ENCODE assay signal across 16 cellular contexts in genomic region chr11:1875093-1875785, GRCh38. TPM values are rescaled to one million over a fixed set of nuclear protein-coding genes. Genes with fewer than 3 reads are reported as not detected.
A peak's percentile ranks its signal among the peaks of the same experiment; 100 is the strongest.
DNase-seq lines count a peak whose midpoint lies in the region; ATAC-seq, FAIRE-seq and TF ChIP-seq lines count a peak whose summit lies in the region.
"Had no signal": no experiment of that assay in that cellular context is flagged by ENCODE, and none has a peak within 500 bp of the region (broad histone marks: within the 10 kb centered on the region; RNA-seq: fewer than 3 reads in every experiment).

No MANE protein-coding gene starts in this region.

- intact Hi-C loops in ascending aorta (cut with DNase I) (loop anchor here (5.0 kb wide), 1 partner anchor 123 kb away; the partner anchor contains the start of gene IFITM10), HepG2 (cut with micrococcal nuclease; ENCODE audit: unreplicated experiment) (no loop called here)

- TF ChIP-seq RAD21 in HepG2 (CRISPR knock-in tag; IDR thresholded peaks at IDR 0.05), result no peak

- no peak for FAIRE-seq in HepG2 (lab: Jason Lieb, UNC)

- H3K27me3 ChIP-seq in ascending aorta (no peaks in the 10 kb centered on the region), HepG2 (ENCODE audit: control insufficient read depth in 1 of 2, insufficient read depth in 2 of 2, low read length in 2 of 2) (peaks cover 13 to 53% of the 10 kb centered on the region in 2 experiments; a peak in 4 of 5 replicates), skeletal muscle tissue (ENCODE audit: control insufficient read depth in 3 of 3, insufficient read depth in 3 of 3, low read length in 3 of 3) (peaks cover 27 to 52% (median 31%) of the 10 kb centered on the region in 3 donors)

- no TSS peak for BruUV-seq in HepG2 (replicated peaks; lab: Mats Ljungman, UMichigan)

- CTCF ChIA-PET in HepG2 (lab: Yijun Ruan, JAX; ENCODE audit: low intra/inter-chr PET ratio, low total read pairs), result interaction anchor here (2.9 kb wide), 1 partner anchor 276 kb away, joined by 36 read pairs; no protein-coding TSS in a partner anchor

- in situ Hi-C loops in HepG2 (cut with HindIII; ENCODE audit: extremely low pct_ligation_motif_present, low pct_unique_long_range_greater_than_20kb), result no loop called here

- POLR2A ChIA-PET in HepG2 (lab: Yijun Ruan, JAX), result no interaction called here

- no peaks in the 10 kb centered on the region for H4K20me1 ChIP-seq in HepG2 (ENCODE audit: insufficient read depth, low read length)

- DNase-seq in NCI-H1105 treated with DMSO at 0.1 percent for 48 hours (lab: John Stamatoyannopoulos, UW) (peak; percentile 55), NCI-H1105 (lab: John Stamatoyannopoulos, UW) (no peak), ascending aorta (ENCODE audit: low spot score in 2 of 2) (no peak), HepG2 (ENCODE audit: low spot score) (no peak), NCI-H2081 treated with DMSO at 0.1 percent for 48 hours (lab: John Stamatoyannopoulos, UW) (no peak)
- DNase-seq: activated T-cell treated with anti-CD3 and anti-CD28 coated beads for 4 hours, caudate nucleus, EL, GM23248, NCI-H526 had no signal

- no peak for TF ChIP-seq POLR2A in HepG2 (IDR thresholded peaks at IDR 0.05; ENCODE audit: insufficient read depth in 1 of 2, low read depth in 2 of 2, low read length in 2 of 2)

- no peak for TF ChIP-seq EP300 in HepG2 (IDR thresholded peaks at IDR 0.05; ENCODE audit: low read depth in 2 of 2, low read length in 2 of 2)
- TF ChIP-seq EP300 in HepG2 (CRISPR knock-in tag; IDR thresholded peaks at IDR 0.05; ENCODE audit: borderline replicate concordance), result no peak

- peak overlapping the region; percentile 87 to 91 for H3K27ac ChIP-seq in ascending aorta
- no peak overlapping the region for H3K27ac ChIP-seq in HepG2 (ENCODE audit: extremely low read length, insufficient read depth, low read length)
- peak overlapping the region; percentile 60 for H3K27ac ChIP-seq in skeletal muscle tissue (ENCODE audit: low read depth, low read length)
- H3K27ac ChIP-seq: 22Rv1, GM23248, left lung had no signal

- H3K36me3 ChIP-seq in ascending aorta, result no peaks in the 10 kb centered on the region
- no peaks in the 10 kb centered on the region for H3K36me3 ChIP-seq in HepG2 (replicated peaks in 1 of 2; ENCODE audit: control insufficient read depth in 1 of 2, insufficient read depth in 2 of 2, low read length in 2 of 2)
- H3K36me3 ChIP-seq in skeletal muscle tissue (ENCODE audit: control insufficient read depth in 3 of 3, insufficient read depth in 3 of 3, low read length in 3 of 3), result peaks cover 0 to 3% (median 0%) of the 10 kb centered on the region in 3 donors
- H3K36me3 ChIP-seq: left lung had no signal

- no peak overlapping the region for H2AFZ ChIP-seq in HepG2 (ENCODE audit: low read length)
- H2AFZ ChIP-seq: GM23248 had no signal

- WGBS in HepG2 (ENCODE audit: low lambda C conversion rate), result 12% methylated on average over 8 of the region's 23 CpGs

- TF ChIP-seq CTCF in ascending aorta (IDR thresholded peaks at IDR 0.05) (no peak), HepG2 (CRISPR knock-in tag; IDR thresholded peaks at IDR 0.05) (no peak)

- H3K4me2 ChIP-seq in HepG2 (ENCODE audit: low read depth, low read length), result no peak overlapping the region

- H3K4me1 ChIP-seq in ascending aorta (peaks cover 10 to 46% of the 10 kb centered on the region in 2 donors), HepG2 (ENCODE audit: insufficient read depth, low read length) (peaks cover 22% of the 10 kb centered on the region), skeletal muscle tissue (ENCODE audit: control insufficient read depth in 3 of 3, insufficient read depth in 3 of 3, low read length in 3 of 3) (peaks cover 34 to 65% (median 35%) of the 10 kb centered on the region in 3 donors)

- H3K79me2 ChIP-seq in HepG2 (ENCODE audit: insufficient read depth, low read length), result no peaks in the 10 kb centered on the region

- no peak overlapping the region for H3K9ac ChIP-seq in HepG2 (ENCODE audit: insufficient read depth, low read depth, low read length)
- peak overlapping the region in 1 of 3 donors; percentile 57 for H3K9ac ChIP-seq in skeletal muscle tissue (ENCODE audit: low read depth in 1 of 3, low read length in 3 of 3)
- H3K9ac ChIP-seq: GM23248 had no signal

- H3K9me3 ChIP-seq in ascending aorta (no peaks in the 10 kb centered on the region), HepG2 (ENCODE audit: low read length) (no peaks in the 10 kb centered on the region), skeletal muscle tissue (ENCODE audit: control insufficient read depth in 3 of 3, low read length in 3 of 3) (no peaks in the 10 kb centered on the region)
- H3K9me3 ChIP-seq: left lung had no signal

- H3K4me3 ChIP-seq in ascending aorta (no peak overlapping the region), HepG2 (replicated peaks in 1 of 3; ENCODE audit: insufficient read depth in 1 of 3, low read depth in 2 of 3, low read length in 3 of 3) (no peak overlapping the region), skeletal muscle tissue (ENCODE audit: low read length in 3 of 3) (peak overlapping the region in 1 of 3 donors; percentile 43)
- H3K4me3 ChIP-seq: GM23248, left lung had no signal

- ATAC-seq in HepG2 (no peak), HG03175 (IDR thresholded peaks at IDR 0.05; ENCODE audit: unreplicated experiment) (no peak), GM18907 (IDR thresholded peaks at IDR 0.05; ENCODE audit: unreplicated experiment) (no peak)
- ATAC-seq: left lung had no signal

RNA-seq across cellular contexts. Expression of gene PRR33, which starts 16.5 kb away (rescaled TPM):
- total RNA-seq in ascending aorta (not detected), HepG2 (2016; rRNA removed; fragmentation: Illumina TruSeq; extraction: Trizol) (not detected in 2 replicates), skeletal muscle tissue (1.0 TPM)
- not detected in 2 replicates for total RNA-seq in HepG2 (2016; cell fraction: cytosol; rRNA removed; fragmentation: Illumina TruSeq; extraction: Trizol; ENCODE audit: low read depth)
- not detected in 2 replicates for total RNA-seq in HepG2 (2016; cell fraction: insoluble cytoplasmic fraction; rRNA removed; fragmentation: Illumina TruSeq; extraction: Trizol)
- not detected in 2 replicates for total RNA-seq in HepG2 (2016; cell fraction: membrane; rRNA removed; fragmentation: Illumina TruSeq; extraction: Trizol)
- total RNA-seq in HepG2 (2016; cell fraction: nucleus; rRNA removed; fragmentation: Illumina TruSeq; extraction: Trizol), result not detected in 2 replicates
- not detected in 2 replicates for polyA plus RNA-seq in HepG2 (2011; rRNA removed)
- not detected in 2 replicates for polyA plus RNA-seq in HepG2 (2011; cell fraction: cytosol; rRNA removed)
- not detected in 2 replicates for polyA plus RNA-seq in HepG2 (2011; cell fraction: nucleus; rRNA removed)
- 0.05 TPM in 1 of 2 replicates, not detected in the other for polyA plus RNA-seq in HepG2 (2012)
- polyA plus RNA-seq in HepG2 (2016; cell fraction: cytosol; fragmentation: Illumina TruSeq; extraction: Trizol; ENCODE audit: low read depth), result not detected in 2 replicates
- not detected in 2 replicates for polyA plus RNA-seq in HepG2 (2016; cell fraction: insoluble cytoplasmic fraction; fragmentation: Illumina TruSeq; extraction: Trizol; ENCODE audit: low read depth)
- polyA plus RNA-seq in HepG2 (2016; cell fraction: membrane; fragmentation: Illumina TruSeq; extraction: Trizol; ENCODE audit: low read depth), result not detected in 2 replicates
- not detected in 2 replicates for polyA plus RNA-seq in HepG2 (2016; cell fraction: nucleus; fragmentation: Illumina TruSeq; extraction: Trizol; ENCODE audit: insufficient read depth, low read depth)
- polyA minus RNA-seq in HepG2 (2011; rRNA and poly(A)+ RNA removed; ENCODE audit: low replicate concordance), result not detected in 2 replicates
- polyA minus RNA-seq in HepG2 (2011; cell fraction: cytosol; rRNA and poly(A)+ RNA removed), result not detected in 2 replicates
- polyA minus RNA-seq in HepG2 (2011; cell fraction: nucleus; rRNA and poly(A)+ RNA removed), result not detected in 2 replicates
- total RNA-seq: GM23248; left lung; T-helper 1 cell treated with Interleukin-12 subunit alpha and Interleukin-12 subunit beta and Interleukin-4 antibody, amounts not matched to agents 30 ng/mL and 1 ng/mL, for 36 hours had no signal
- polyA plus RNA-seq: GM23248 had no signal

RNA-seq across cellular contexts. Expression of gene LSP1, which starts 22.4 kb away (rescaled TPM):
- 41.9 TPM for total RNA-seq in ascending aorta
- 0.29 and 1.00 TPM in 2 replicates for total RNA-seq in HepG2 (2016; rRNA removed; fragmentation: Illumina TruSeq; extraction: Trizol)
- total RNA-seq in HepG2 (2016; cell fraction: cytosol; rRNA removed; fragmentation: Illumina TruSeq; extraction: Trizol; ENCODE audit: low read depth), result 0.35 and 2.3 TPM in 2 replicates
- total RNA-seq in HepG2 (2016; cell fraction: insoluble cytoplasmic fraction; rRNA removed; fragmentation: Illumina TruSeq; extraction: Trizol), result 0.65 and 1.00 TPM in 2 replicates
- total RNA-seq in HepG2 (2016; cell fraction: membrane; rRNA removed; fragmentation: Illumina TruSeq; extraction: Trizol), result 1.00 and 1.5 TPM in 2 replicates
- not detected in 2 replicates for total RNA-seq in HepG2 (2016; cell fraction: nucleus; rRNA removed; fragmentation: Illumina TruSeq; extraction: Trizol)
- polyA plus RNA-seq in HepG2 (2011; rRNA removed), result 0.59 and 1.5 TPM in 2 replicates
- 0.87 and 0.93 TPM in 2 replicates for polyA plus RNA-seq in HepG2 (2011; cell fraction: cytosol; rRNA removed)
- polyA plus RNA-seq in HepG2 (2011; cell fraction: nucleus; rRNA removed), result 1.4 and 10.9 TPM in 2 replicates
- 0.93 and 1.1 TPM in 2 replicates for polyA plus RNA-seq in HepG2 (2012)
- 0.59 and 1.5 TPM in 2 replicates for polyA plus RNA-seq in HepG2 (2016; cell fraction: cytosol; fragmentation: Illumina TruSeq; extraction: Trizol; ENCODE audit: low read depth)
- polyA plus RNA-seq in HepG2 (2016; cell fraction: insoluble cytoplasmic fraction; fragmentation: Illumina TruSeq; extraction: Trizol; ENCODE audit: low read depth), result 0.38 and 0.45 TPM in 2 replicates
- polyA plus RNA-seq in HepG2 (2016; cell fraction: membrane; fragmentation: Illumina TruSeq; extraction: Trizol; ENCODE audit: low read depth), result 0.73 and 1.2 TPM in 2 replicates
- 0.79 and 0.90 TPM in 2 replicates for polyA plus RNA-seq in HepG2 (2016; cell fraction: nucleus; fragmentation: Illumina TruSeq; extraction: Trizol; ENCODE audit: insufficient read depth, low read depth)
- polyA minus RNA-seq in HepG2 (2011; rRNA and poly(A)+ RNA removed; ENCODE audit: low replicate concordance), result 0.28 and 0.60 TPM in 2 replicates
- polyA minus RNA-seq in HepG2 (2011; cell fraction: cytosol; rRNA and poly(A)+ RNA removed), result 0.59 and 0.70 TPM in 2 replicates
- polyA minus RNA-seq in HepG2 (2011; cell fraction: nucleus; rRNA and poly(A)+ RNA removed), result not detected in 2 replicates
- 29.2 TPM for total RNA-seq in skeletal muscle tissue
- total RNA-seq: GM23248 had no signal

RNA-seq across cellular contexts. Expression of gene TNNI2, which starts 36.5 kb away (rescaled TPM):
- total RNA-seq in ascending aorta, result not detected
- 7.2 and 8.5 TPM in 2 replicates for total RNA-seq in HepG2 (2016; rRNA removed; fragmentation: Illumina TruSeq; extraction: Trizol)
- 4.6 and 5.0 TPM in 2 replicates for total RNA-seq in HepG2 (2016; cell fraction: cytosol; rRNA removed; fragmentation: Illumina TruSeq; extraction: Trizol; ENCODE audit: low read depth)
- 6.9 and 7.7 TPM in 2 replicates for total RNA-seq in HepG2 (2016; cell fraction: insoluble cytoplasmic fraction; rRNA removed; fragmentation: Illumina TruSeq; extraction: Trizol)
- total RNA-seq in HepG2 (2016; cell fraction: membrane; rRNA removed; fragmentation: Illumina TruSeq; extraction: Trizol), result 5.9 and 6.3 TPM in 2 replicates
- total RNA-seq in HepG2 (2016; cell fraction: nucleus; rRNA removed; fragmentation: Illumina TruSeq; extraction: Trizol), result 2.2 and 3.4 TPM in 2 replicates
- polyA plus RNA-seq in HepG2 (2011; rRNA removed), result 12.0 and 21.2 TPM in 2 replicates
- polyA plus RNA-seq in HepG2 (2011; cell fraction: cytosol; rRNA removed), result 19.5 and 30.5 TPM in 2 replicates
- 47.5 and 50.6 TPM in 2 replicates for polyA plus RNA-seq in HepG2 (2011; cell fraction: nucleus; rRNA removed)
- 52.9 and 67.0 TPM in 2 replicates for polyA plus RNA-seq in HepG2 (2012)
- polyA plus RNA-seq in HepG2 (2016; cell fraction: cytosol; fragmentation: Illumina TruSeq; extraction: Trizol; ENCODE audit: low read depth), result 7.5 and 8.0 TPM in 2 replicates
- polyA plus RNA-seq in HepG2 (2016; cell fraction: insoluble cytoplasmic fraction; fragmentation: Illumina TruSeq; extraction: Trizol; ENCODE audit: low read depth), result 6.6 and 8.3 TPM in 2 replicates
- 4.0 and 6.2 TPM in 2 replicates for polyA plus RNA-seq in HepG2 (2016; cell fraction: membrane; fragmentation: Illumina TruSeq; extraction: Trizol; ENCODE audit: low read depth)
- polyA plus RNA-seq in HepG2 (2016; cell fraction: nucleus; fragmentation: Illumina TruSeq; extraction: Trizol; ENCODE audit: insufficient read depth, low read depth), result 5.3 and 9.8 TPM in 2 replicates
- 2.8 TPM in 1 of 2 replicates, not detected in the other for polyA minus RNA-seq in HepG2 (2011; rRNA and poly(A)+ RNA removed; ENCODE audit: low replicate concordance)
- polyA minus RNA-seq in HepG2 (2011; cell fraction: cytosol; rRNA and poly(A)+ RNA removed), result 3.9 and 4.6 TPM in 2 replicates
- 2.6 and 3.2 TPM in 2 replicates for polyA minus RNA-seq in HepG2 (2011; cell fraction: nucleus; rRNA and poly(A)+ RNA removed)
- 2,937 TPM for total RNA-seq in skeletal muscle tissue
- total RNA-seq: GM23248; T-helper 1 cell treated with Interleukin-12 subunit alpha and Interleukin-12 subunit beta and Interleukin-4 antibody, amounts not matched to agents 30 ng/mL and 1 ng/mL, for 36 hours had no signal
- polyA plus RNA-seq: GM23248 had no signal

RNA-seq across cellular contexts. Expression of gene SYT8, which starts 40.4 kb away (rescaled TPM):
- total RNA-seq in ascending aorta (not detected), HepG2 (2016; rRNA removed; fragmentation: Illumina TruSeq; extraction: Trizol) (0.60 TPM in 1 of 2 replicates, not detected in the other), skeletal muscle tissue (not detected)
- not detected in 2 replicates for total RNA-seq in HepG2 (2016; cell fraction: cytosol; rRNA removed; fragmentation: Illumina TruSeq; extraction: Trizol; ENCODE audit: low read depth)
- 0.19 TPM in 1 of 2 replicates, not detected in the other for total RNA-seq in HepG2 (2016; cell fraction: insoluble cytoplasmic fraction; rRNA removed; fragmentation: Illumina TruSeq; extraction: Trizol)
- total RNA-seq in HepG2 (2016; cell fraction: membrane; rRNA removed; fragmentation: Illumina TruSeq; extraction: Trizol), result 0.12 and 0.24 TPM in 2 replicates
- 0.38 and 1.4 TPM in 2 replicates for total RNA-seq in HepG2 (2016; cell fraction: nucleus; rRNA removed; fragmentation: Illumina TruSeq; extraction: Trizol)
- 2.1 and 2.3 TPM in 2 replicates for polyA plus RNA-seq in HepG2 (2011; rRNA removed)
- 0.23 and 0.67 TPM in 2 replicates for polyA plus RNA-seq in HepG2 (2011; cell fraction: cytosol; rRNA removed)
- 64.9 and 87.5 TPM in 2 replicates for polyA plus RNA-seq in HepG2 (2011; cell fraction: nucleus; rRNA removed)
- 0.56 and 1.3 TPM in 2 replicates for polyA plus RNA-seq in HepG2 (2012)
- not detected in 2 replicates for polyA plus RNA-seq in HepG2 (2016; cell fraction: cytosol; fragmentation: Illumina TruSeq; extraction: Trizol; ENCODE audit: low read depth)
- not detected in 2 replicates for polyA plus RNA-seq in HepG2 (2016; cell fraction: insoluble cytoplasmic fraction; fragmentation: Illumina TruSeq; extraction: Trizol; ENCODE audit: low read depth)
- not detected in 2 replicates for polyA plus RNA-seq in HepG2 (2016; cell fraction: membrane; fragmentation: Illumina TruSeq; extraction: Trizol; ENCODE audit: low read depth)
- polyA plus RNA-seq in HepG2 (2016; cell fraction: nucleus; fragmentation: Illumina TruSeq; extraction: Trizol; ENCODE audit: insufficient read depth, low read depth), result 1.7 and 2.2 TPM in 2 replicates
- polyA minus RNA-seq in HepG2 (2011; rRNA and poly(A)+ RNA removed; ENCODE audit: low replicate concordance), result 0.28 TPM in 1 of 2 replicates, not detected in the other
- polyA minus RNA-seq in HepG2 (2011; cell fraction: cytosol; rRNA and poly(A)+ RNA removed), result 0.62 TPM in 1 of 2 replicates, not detected in the other
- 2.9 and 3.7 TPM in 2 replicates for polyA minus RNA-seq in HepG2 (2011; cell fraction: nucleus; rRNA and poly(A)+ RNA removed)
- total RNA-seq: GM23248; T-helper 1 cell treated with Interleukin-12 subunit alpha and Interleukin-12 subunit beta and Interleukin-4 antibody, amounts not matched to agents 30 ng/mL and 1 ng/mL, for 36 hours had no signal
- polyA plus RNA-seq: GM23248 had no signal

RNA-seq across cellular contexts. Expression of gene TNNT3, which starts 44.3 kb away (rescaled TPM):
- 10.1 TPM for total RNA-seq in ascending aorta
- not detected in 2 replicates for total RNA-seq in HepG2 (2016; rRNA removed; fragmentation: Illumina TruSeq; extraction: Trizol)
- total RNA-seq in HepG2 (2016; cell fraction: cytosol; rRNA removed; fragmentation: Illumina TruSeq; extraction: Trizol; ENCODE audit: low read depth), result not detected in 2 replicates
- not detected in 2 replicates for total RNA-seq in HepG2 (2016; cell fraction: insoluble cytoplasmic fraction; rRNA removed; fragmentation: Illumina TruSeq; extraction: Trizol)
- not detected in 2 replicates for total RNA-seq in HepG2 (2016; cell fraction: membrane; rRNA removed; fragmentation: Illumina TruSeq; extraction: Trizol)
- total RNA-seq in HepG2 (2016; cell fraction: nucleus; rRNA removed; fragmentation: Illumina TruSeq; extraction: Trizol), result not detected in 2 replicates
- not detected in 2 replicates for polyA plus RNA-seq in HepG2 (2011; rRNA removed)
- not detected in 2 replicates for polyA plus RNA-seq in HepG2 (2011; cell fraction: cytosol; rRNA removed)
- not detected in 2 replicates for polyA plus RNA-seq in HepG2 (2011; cell fraction: nucleus; rRNA removed)
- polyA plus RNA-seq in HepG2 (2012), result not detected in 2 replicates
- polyA plus RNA-seq in HepG2 (2016; cell fraction: cytosol; fragmentation: Illumina TruSeq; extraction: Trizol; ENCODE audit: low read depth), result not detected in 2 replicates
- not detected in 2 replicates for polyA plus RNA-seq in HepG2 (2016; cell fraction: insoluble cytoplasmic fraction; fragmentation: Illumina TruSeq; extraction: Trizol; ENCODE audit: low read depth)
- not detected in 2 replicates for polyA plus RNA-seq in HepG2 (2016; cell fraction: membrane; fragmentation: Illumina TruSeq; extraction: Trizol; ENCODE audit: low read depth)
- polyA plus RNA-seq in HepG2 (2016; cell fraction: nucleus; fragmentation: Illumina TruSeq; extraction: Trizol; ENCODE audit: insufficient read depth, low read depth), result not detected in 2 replicates
- not detected in 2 replicates for polyA minus RNA-seq in HepG2 (2011; rRNA and poly(A)+ RNA removed; ENCODE audit: low replicate concordance)
- polyA minus RNA-seq in HepG2 (2011; cell fraction: cytosol; rRNA and poly(A)+ RNA removed), result not detected in 2 replicates
- polyA minus RNA-seq in HepG2 (2011; cell fraction: nucleus; rRNA and poly(A)+ RNA removed), result not detected in 2 replicates
- 4,042 TPM for total RNA-seq in skeletal muscle tissue
- total RNA-seq: GM23248 had no signal
- polyA plus RNA-seq: GM23248 had no signal

Comparison
In these comparisons a context has a peak if more than half of its experiments do, and no peak if none do; other contexts are left out.
1. RNA of gene TNNI2, which starts 36.5 kb away (total RNA-seq): 2,937 TPM in skeletal muscle tissue (single experiment); 2.2 to 8.5 TPM in HepG2 and not detected in ascending aorta (single experiment); every median in the first group is over 100 times any median in the second.